In the genomic region with DNA sequence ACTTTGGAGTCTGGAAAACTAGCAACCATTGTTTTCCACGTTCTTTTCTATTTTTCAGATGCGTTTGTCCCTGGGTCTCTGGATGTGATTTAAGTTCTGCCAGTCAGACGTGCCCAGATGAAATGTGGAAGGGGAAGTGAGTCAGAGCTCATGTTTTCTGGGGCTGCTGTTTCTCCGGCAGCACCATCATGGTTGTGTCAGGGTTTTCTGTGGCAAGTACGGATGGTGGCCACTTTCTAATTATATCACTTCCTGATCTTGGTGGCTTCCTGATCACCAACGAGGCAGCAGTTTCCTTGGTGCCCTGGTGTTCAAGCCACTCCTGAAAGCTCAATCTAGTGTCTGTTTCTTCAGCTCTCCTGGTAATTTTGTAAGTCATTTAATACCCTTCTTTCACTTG, we compare ENCODE assay signal across 8 cellular contexts. TPM values are rescaled to one million over a fixed set of nuclear protein-coding genes. Genes with fewer than 3 reads are reported as not detected.
DNase-seq lines count a peak whose midpoint lies in the region; ATAC-seq and TF ChIP-seq lines count a peak whose summit lies in the region.

No MANE protein-coding gene starts in this region.

- H3K27ac Mint-ChIP-seq in progenitor cell of endocrine pancreas (peak overlapping the region; percentile 3), osteocyte (ENCODE audit: unreplicated experiment) (no peak overlapping the region)

- ATAC-seq in HG02588 (IDR thresholded peaks at IDR 0.05; ENCODE audit: unreplicated experiment): peak; percentile 64

- intact Hi-C loops in dorsolateral prefrontal cortex (cut with DNase I): no loop called here

- H3K27me3 Mint-ChIP-seq in progenitor cell of endocrine pancreas: peaks cover 61% of the 10 kb centered on the region
- no peaks in the 10 kb centered on the region for H3K27me3 Mint-ChIP-seq in osteocyte (ENCODE audit: unreplicated experiment)

- H3K4me1 Mint-ChIP-seq in progenitor cell of endocrine pancreas (ENCODE audit: low read depth) (peaks cover 39% of the 10 kb centered on the region), osteocyte (ENCODE audit: unreplicated experiment) (peaks cover 10% of the 10 kb centered on the region)

- H3K27ac ChIP-seq in dorsolateral prefrontal cortex: peak overlapping the region in 36 of 59 donors; percentile 27 to 85 (median 60)

- TF ChIP-seq CTCF in dorsolateral prefrontal cortex (IDR thresholded peaks at IDR 0.05 in 54 of 56, conservative IDR thresholded peaks at IDR 0.05 in 2 of 56; ENCODE audit: low read depth in 1 of 56, partially characterized antibody in 56 of 56) (no peak), progenitor cell of endocrine pancreas (IDR thresholded peaks at IDR 0.05; ENCODE audit: unreplicated experiment) (no peak), osteocyte (IDR thresholded peaks at IDR 0.05) (no peak)

- H3K9me3 Mint-ChIP-seq in progenitor cell of endocrine pancreas (ENCODE audit: low read depth) (no peaks in the 10 kb centered on the region), osteocyte (ENCODE audit: unreplicated experiment) (no peaks in the 10 kb centered on the region)

- DNase-seq in NCI-H146 treated with DMSO at 0.1 percent for 48 hours (lab: John Stamatoyannopoulos, UW; ENCODE audit: unreplicated experiment) (peak; percentile 35), NCI-H146 (lab: John Stamatoyannopoulos, UW) (no peak), NOMO-1 (lab: John Stamatoyannopoulos, UW; ENCODE audit: unreplicated experiment in 2 of 2) (peak; percentile 88 to 91), dorsolateral prefrontal cortex (no peak), progenitor cell of endocrine pancreas (ENCODE audit: low spot score, unreplicated experiment) (no peak), osteocyte (ENCODE audit: extremely low spot score, unreplicated experiment) (no peak)
- no peak for DNase-seq in activated effector memory CD4-positive, alpha-beta T cell treated with anti-CD3 and anti-CD28 coated beads, Interleukin-2, amount 50 U/mL, for 16 hours

- H3K4me3 ChIP-seq in dorsolateral prefrontal cortex: no peak overlapping the region

- no peaks in the 10 kb centered on the region for H3K27me3 ChIP-seq in dorsolateral prefrontal cortex

- H3K4me3 Mint-ChIP-seq in progenitor cell of endocrine pancreas (ENCODE audit: low read depth) (no peak overlapping the region), osteocyte (ENCODE audit: unreplicated experiment) (no peak overlapping the region)

- no peaks in the 10 kb centered on the region for H3K36me3 Mint-ChIP-seq in progenitor cell of endocrine pancreas (ENCODE audit: insufficient read depth)
- no peaks in the 10 kb centered on the region for H3K36me3 Mint-ChIP-seq in osteocyte (ENCODE audit: unreplicated experiment)

RNA-seq across cellular contexts. Expression of a gene that starts 31.4 kb away (rescaled TPM):
- total RNA-seq in dorsolateral prefrontal cortex (1 to 10 TPM in 102 of 120 experiments, under 1 TPM in 18; 0.29 to 8.5 (median 1.8) TPM), progenitor cell of endocrine pancreas (3.9 and 4.5 TPM in 2 replicates), osteocyte (2.2 and 2.8 TPM in 2 replicates)

Comparison
In these comparisons a context has a peak if more than half of its experiments do, and no peak if none do; other contexts are left out.
1. DNase-seq: peak in NCI-H146 treated with DMSO at 0.1 percent for 48 hours (single experiment) and NOMO-1 (2 of 2); none in NCI-H146 (single experiment), dorsolateral prefrontal cortex (0 of 10), progenitor cell of endocrine pancreas (single experiment), activated effector memory CD4-positive, alpha-beta T cell treated with anti-CD3 and anti-CD28 coated beads, Interleukin-2, amount 50 U/mL, for 16 hours (single experiment) and osteocyte (single experiment).